ENCODE assay signal across 22 cellular contexts in genomic region chr1:10688409-10688786, GRCh38.
DNase-seq lines count a peak whose midpoint lies in the region; ATAC-seq and TF ChIP-seq lines count a peak whose summit lies in the region.
"Had no signal": no experiment of that assay in that cellular context is flagged by ENCODE, and none has a peak within 500 bp of the region (broad histone marks: within the 10 kb centered on the region; RNA-seq: fewer than 3 reads in every experiment).

No MANE protein-coding gene starts in this region.

- H3K4me3 Mint-ChIP-seq in brain (peak overlapping the region in 1 of 5 experiments; percentile 42), nephron (peak overlapping the region in 1 of 3 experiments; percentile 36), HFFc6 (no peak overlapping the region)
- H3K4me3 Mint-ChIP-seq: central memory CD8-positive, alpha-beta T cell; immature natural killer cell; nephron progenitor cell; T-cell had no signal

- H3K9me3 Mint-ChIP-seq in brain, result peaks cover 0 to 4% (median 0%) of the 10 kb centered on the region in 5 experiments
- no peaks in the 10 kb centered on the region for H3K9me3 Mint-ChIP-seq in nephron
- H3K9me3 Mint-ChIP-seq in HFFc6, result no peaks in the 10 kb centered on the region
- H3K9me3 Mint-ChIP-seq: central memory CD8-positive, alpha-beta T cell; immature natural killer cell; nephron progenitor cell; T-cell had no signal

- no peak for TF ChIP-seq POLR2A in ovary (IDR thresholded peaks at IDR 0.05)

- WGBS in ovary, 3 donors, result 89 to 94% (median 92%) methylated on average over 10 of the region's 10 CpGs

- H3K27ac ChIP-seq in tibial artery, result peak overlapping the region; percentile 62 to 74
- no peak overlapping the region for H3K27ac ChIP-seq in ovary
- H3K27ac ChIP-seq: 22Rv1 had no signal

- intact Hi-C loops in tibial artery (cut with DNase I; ENCODE audit: low total_unique reads), result loop anchor here (10.0 kb wide), 1 partner anchor 106 kb away; the partner anchor contains the start of gene CASZ1
- intact Hi-C loops in ovary (cut with DNase I), result loop anchor here in 1 of 4 donors (10.0 kb wide), 1 partner anchor 154 kb away; no protein-coding TSS in a partner anchor

- H3K4me1 ChIP-seq in tibial artery (peaks cover 0 to 91% (median 76%) of the 10 kb centered on the region in 4 donors), ovary (ENCODE audit: insufficient read depth) (peaks cover 24% of the 10 kb centered on the region)

- peaks cover 8% of the 10 kb centered on the region for H3K27me3 Mint-ChIP-seq in brain
- peaks cover 58% of the 10 kb centered on the region for H3K27me3 Mint-ChIP-seq in nephron (ENCODE audit: low read depth)
- H3K27me3 Mint-ChIP-seq in HFFc6 (ENCODE audit: insufficient read depth), result peaks cover 11% of the 10 kb centered on the region
- H3K27me3 Mint-ChIP-seq: central memory CD8-positive, alpha-beta T cell; T-cell had no signal

- H3K4me3 ChIP-seq in tibial artery (no peak overlapping the region), ovary (no peak overlapping the region)
- H3K4me3 ChIP-seq: esophagus squamous epithelium had no signal

- H3K27me3 ChIP-seq in tibial artery, result no peaks in the 10 kb centered on the region
- no peaks in the 10 kb centered on the region for H3K27me3 ChIP-seq in ovary
- H3K27me3 ChIP-seq: esophagus squamous epithelium had no signal

- H3K36me3 Mint-ChIP-seq in brain (no peaks in the 10 kb centered on the region), nephron (ENCODE audit: low read depth) (no peaks in the 10 kb centered on the region), HFFc6 (ENCODE audit: low read depth) (no peaks in the 10 kb centered on the region)
- H3K36me3 Mint-ChIP-seq: immature natural killer cell had no signal

- TF ChIP-seq CTCF in brain (conservative IDR thresholded peaks at IDR 0.05), result no peak
- no peak for TF ChIP-seq CTCF in nephron (IDR thresholded peaks at IDR 0.05; ENCODE audit: unreplicated experiment in 3 of 3)
- no peak for TF ChIP-seq CTCF in tibial artery (IDR thresholded peaks at IDR 0.05)
- TF ChIP-seq CTCF in HFFc6 (IDR thresholded peaks at IDR 0.05), result no peak
- TF ChIP-seq CTCF in ovary (IDR thresholded peaks at IDR 0.05), result no peak

- DNase-seq in NCI-H82 (lab: John Stamatoyannopoulos, UW), result peak; percentile 65
- DNase-seq in NCI-H82 treated with DMSO at 0.1 percent for 48 hours (lab: John Stamatoyannopoulos, UW; ENCODE audit: unreplicated experiment), result no peak
- no peak for DNase-seq in tibial artery
- no peak for DNase-seq in HFFc6
- DNase-seq in ovary, result no peak
- DNase-seq: activated CD4-positive, alpha-beta T cell treated with anti-CD3 and anti-CD28 coated beads, Interleukin-2, amount 50 U/mL, for 1 hour; activated gamma-delta T cell treated with Interleukin-2 at 50 U/mL for 16 hours; amniotic stem cell; effector CD8-positive, alpha-beta T cell; esophagus squamous epithelium; immature natural killer cell; mammary epithelial cell; NCI-H1048; NCI-H2029 treated with DMSO at 0.1 percent for 48 hours; nephron progenitor cell; RPMI8226; T-cell had no signal

- no peaks in the 10 kb centered on the region for H3K9me3 ChIP-seq in tibial artery
- H3K9me3 ChIP-seq in ovary, result no peaks in the 10 kb centered on the region
- H3K9me3 ChIP-seq: esophagus squamous epithelium had no signal

- H3K4me1 Mint-ChIP-seq in brain, result peaks cover 76% of the 10 kb centered on the region
- peaks cover 75% of the 10 kb centered on the region for H3K4me1 Mint-ChIP-seq in nephron
- H3K4me1 Mint-ChIP-seq in HFFc6 (ENCODE audit: low read depth), result peaks cover 4% of the 10 kb centered on the region; the same call in 1 of the 2 replicates

- H3K27ac Mint-ChIP-seq in brain (peak overlapping the region in 4 of 5 experiments; percentile 62 to 92 (median 79)), nephron (peak overlapping the region; percentile 11 to 98 (median 92)), HFFc6 (no peak overlapping the region)
- H3K27ac Mint-ChIP-seq: T-cell had no signal

- ATAC-seq in HG02678 (IDR thresholded peaks at IDR 0.05; ENCODE audit: unreplicated experiment), result no peak
- ATAC-seq: T-cell had no signal

- TF ChIP-seq EP300 in ovary (IDR thresholded peaks at IDR 0.05), result no peak

- H3K36me3 ChIP-seq in tibial artery (no peaks in the 10 kb centered on the region), ovary (no peaks in the 10 kb centered on the region)

Comparison
In these comparisons a context has a peak if more than half of its experiments do, and no peak if none do; other contexts are left out.
1. H3K27ac ChIP-seq: peak in tibial artery (2 of 2); none in ovary (0 of 2).